Comparison of ENCODE assay signal across 8 cellular contexts in the genomic region with DNA sequence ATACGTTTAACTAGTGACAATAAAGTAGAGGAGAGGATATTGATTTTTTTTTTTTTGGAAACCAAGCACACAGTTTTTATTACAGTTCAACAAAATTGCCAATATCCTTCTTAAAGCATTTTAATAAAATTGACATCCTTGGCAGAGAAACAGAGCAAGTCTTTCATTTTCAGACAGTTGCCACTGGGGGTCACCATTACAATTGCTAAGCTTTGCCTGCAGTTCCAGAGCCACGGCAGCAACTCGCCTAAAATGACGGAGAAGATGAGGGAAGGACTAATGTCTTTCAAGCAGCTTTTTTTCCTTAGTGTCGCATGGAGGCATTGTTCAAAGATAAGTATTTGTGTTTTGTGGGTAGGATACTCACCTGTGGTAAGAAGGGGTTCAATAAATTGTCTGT.
DNase-seq lines count a peak whose midpoint lies in the region; ATAC-seq and TF ChIP-seq lines count a peak whose summit lies in the region.

No MANE protein-coding gene starts in this region.

- H3K79me2 ChIP-seq in hepatocyte, result no peaks in the 10 kb centered on the region

- no peak for ATAC-seq in HG02610 (IDR thresholded peaks at IDR 0.05; ENCODE audit: unreplicated experiment)
- ATAC-seq in HG03095 (IDR thresholded peaks at IDR 0.05; ENCODE audit: unreplicated experiment), result no peak
- no peak for ATAC-seq in GM21360 (IDR thresholded peaks at IDR 0.05; ENCODE audit: unreplicated experiment)

- peak; percentile 49 for TF ChIP-seq CTCF in hepatocyte (IDR thresholded peaks at IDR 0.05; ENCODE audit: poor library complexity)
- no peak for TF ChIP-seq CTCF in GM10266 (IDR thresholded peaks at IDR 0.05; ENCODE audit: control insufficient read depth, insufficient read depth, low read depth, missing control alignments)

- H3K36me3 ChIP-seq in hepatocyte (replicated peaks; ENCODE audit: insufficient read depth, low read depth), result no peaks in the 10 kb centered on the region

- peak overlapping the region; percentile 67 for H3K4me2 ChIP-seq in hepatocyte

- H3K27ac ChIP-seq in hepatocyte, result peak overlapping the region; percentile 62

- WGBS in hepatocyte (ENCODE audit: low lambda C conversion rate, missing lambda C conversion rate), result 35% methylated on average over 5 of the region's 5 CpGs

- H3K4me3 ChIP-seq in hepatocyte, result no peak overlapping the region

- no peaks in the 10 kb centered on the region for H4K20me1 ChIP-seq in hepatocyte (ENCODE audit: insufficient read depth, poor library complexity, severe bottlenecking)

- H2AFZ ChIP-seq in hepatocyte, result peak overlapping the region; percentile 47

- H3K4me1 ChIP-seq in hepatocyte (ENCODE audit: insufficient read depth), result peaks cover 7% of the 10 kb centered on the region

- peak; percentile 49 for DNase-seq in COR-L47 (lab: John Stamatoyannopoulos, UW)
- peak; percentile 43 for DNase-seq in HT-29 (ENCODE audit: low spot score)
- DNase-seq in SHP77 (lab: John Stamatoyannopoulos, UW), result peak; percentile 8 to 30
- DNase-seq in hepatocyte (ENCODE audit: low spot score), result peak; percentile 65
- no peak for DNase-seq in GM10266 (ENCODE audit: extremely low spot score)

- H3K27me3 ChIP-seq in hepatocyte, result no peaks in the 10 kb centered on the region

- H3K9me3 ChIP-seq in hepatocyte (ENCODE audit: low read depth), result no peaks in the 10 kb centered on the region

- no peaks in the 10 kb centered on the region for H3K9me2 ChIP-seq in hepatocyte (replicated peaks; ENCODE audit: insufficient read depth)
